28 cellular contexts compared by ENCODE assay signal in genomic region chr2:56195563-56195962, GRCh38. TPM values are rescaled to one million over a fixed set of nuclear protein-coding genes. Genes with fewer than 3 reads are reported as not detected.
DNase-seq lines count a peak whose midpoint lies in the region; ATAC-seq and TF ChIP-seq lines count a peak whose summit lies in the region.
"Had no signal": no experiment of that assay in that cellular context is flagged by ENCODE, and none has a peak within 500 bp of the region (broad histone marks: within the 10 kb centered on the region; RNA-seq: fewer than 3 reads in every experiment).

No MANE protein-coding gene starts in this region.

- no peak for TF ChIP-seq CTCF in epithelial cell of esophagus (IDR thresholded peaks at IDR 0.05; ENCODE audit: insufficient read depth, low read depth, low read length, missing control alignments)

- peaks cover 2 to 15% (median 9%) of the 10 kb centered on the region in 5 donors for H3K27me3 Mint-ChIP-seq in naive thymus-derived CD8-positive, alpha-beta T cell

- DNase-seq in DMS53 (lab: John Stamatoyannopoulos, UW) (peak; percentile 23), DMS53 treated with DMSO at 0.1 percent for 48 hours (lab: John Stamatoyannopoulos, UW; ENCODE audit: unreplicated experiment) (no peak), NCI-H226 (peak; percentile 25), epithelial cell of esophagus (ENCODE audit: low read depth) (peak; percentile 6), left lobe of liver (ENCODE audit: low spot score) (no peak)
- no peak for DNase-seq in activated T-cell treated with anti-CD3 and anti-CD28 coated beads, Interleukin-2, amount 50 U/mL, for 1 hour
- DNase-seq in naive thymus-derived CD8-positive, alpha-beta T cell = no peak
- DNase-seq: activated effector memory CD4-positive, alpha-beta T cell treated with Interleukin-2 at 50 U/mL for 16 hours; activated naive CD8-positive, alpha-beta T cell treated with anti-CD3 and anti-CD28 coated beads for 36 hours; activated T-cell treated with anti-CD3 and anti-CD28 coated beads for 4 hours; AML-193; CD4-positive, alpha-beta memory T cell; DMS 273 treated with DMSO at 0.1 percent for 48 hours; effector memory CD4-positive, alpha-beta T cell; GF-D8; H7; hippocampal formation; KG1; mesenchymal stem cell; NCI-H1417 treated with DMSO at 0.1 percent for 48 hours; NCI-H2081; NCI-H446; stimulated activated naive CD8-positive, alpha-beta T cell treated with anti-CD3 and anti-CD28 coated beads, Interleukin-15, Interleukin-2, amounts not matched to agents 100 U/mL and 50 U/mL, for 24 hours had no signal

- H3K9me3 Mint-ChIP-seq in naive thymus-derived CD8-positive, alpha-beta T cell = peaks cover 0 to 3% (median 0%) of the 10 kb centered on the region in 9 donors
- H3K9me3 Mint-ChIP-seq: activated naive CD8-positive, alpha-beta T cell treated with anti-CD3 and anti-CD28 coated beads for 36 hours had no signal

- H3K4me3 ChIP-seq in epithelial cell of esophagus (ENCODE audit: low read length) = no peak overlapping the region
- H3K4me3 ChIP-seq in skeletal muscle satellite cell (ENCODE audit: low read length) = no peak overlapping the region
- H3K4me3 ChIP-seq: SK-N-MC, thoracic aorta had no signal

- no peak overlapping the region for H3K4me3 Mint-ChIP-seq in naive thymus-derived CD8-positive, alpha-beta T cell
- H3K4me3 Mint-ChIP-seq: activated naive CD8-positive, alpha-beta T cell treated with anti-CD3 and anti-CD28 coated beads for 36 hours; brain; CD4-positive, alpha-beta memory T cell had no signal

- peaks cover 35% of the 10 kb centered on the region for H3K36me3 ChIP-seq in skeletal muscle satellite cell (ENCODE audit: insufficient read depth, low read length)
- H3K36me3 ChIP-seq: thoracic aorta had no signal

- H3K27me3 ChIP-seq in skeletal muscle satellite cell (ENCODE audit: control insufficient read depth, insufficient read depth, low read length) = no peaks in the 10 kb centered on the region

- no peak for ATAC-seq in left lobe of liver
- no peak for ATAC-seq in naive thymus-derived CD8-positive, alpha-beta T cell
- ATAC-seq: stimulated activated naive CD8-positive, alpha-beta T cell treated with anti-CD3 and anti-CD28 coated beads, Interleukin-15, Interleukin-2, amounts not matched to agents 100 U/mL and 50 U/mL, for 24 hours had no signal

- H3K4me1 ChIP-seq in skeletal muscle satellite cell (ENCODE audit: control insufficient read depth, insufficient read depth, low read length) = peaks cover 29% of the 10 kb centered on the region

- no peak overlapping the region for H3K27ac Mint-ChIP-seq in naive thymus-derived CD8-positive, alpha-beta T cell
- H3K27ac Mint-ChIP-seq: activated naive CD8-positive, alpha-beta T cell treated with anti-CD3 and anti-CD28 coated beads for 36 hours; brain; CD4-positive, alpha-beta memory T cell; progenitor cell of endocrine pancreas had no signal

- H3K4me2 ChIP-seq in skeletal muscle satellite cell (ENCODE audit: low read length) = peak overlapping the region; percentile 14

- H3K9me3 ChIP-seq in skeletal muscle satellite cell (replicated peaks; ENCODE audit: low read length) = no peaks in the 10 kb centered on the region
- H3K9me3 ChIP-seq: thoracic aorta had no signal

- no peaks in the 10 kb centered on the region for H3K36me3 Mint-ChIP-seq in naive thymus-derived CD8-positive, alpha-beta T cell
- H3K36me3 Mint-ChIP-seq: activated naive CD8-positive, alpha-beta T cell treated with anti-CD3 and anti-CD28 coated beads for 36 hours; brain; CD4-positive, alpha-beta memory T cell had no signal

- H3K4me1 Mint-ChIP-seq in naive thymus-derived CD8-positive, alpha-beta T cell = no peaks in the 10 kb centered on the region
- H3K4me1 Mint-ChIP-seq: activated naive CD8-positive, alpha-beta T cell treated with anti-CD3 and anti-CD28 coated beads for 36 hours; brain; CD4-positive, alpha-beta memory T cell had no signal

- POLR2A ChIA-PET in naive thymus-derived CD8-positive, alpha-beta T cell (lab: Charles Lee) = no interaction called here

- no peak overlapping the region for H3K9ac ChIP-seq in skeletal muscle satellite cell (ENCODE audit: low read depth, low read length)

RNA-seq across cellular contexts. Expression of gene CCDC85A, which starts 11.8 kb away (rescaled TPM):
- total RNA-seq in skeletal muscle satellite cell (2012; rRNA removed) = 0.76 and 2.0 TPM in 2 replicates
- 0.08 TPM for total RNA-seq in left lobe of liver
- not detected for total RNA-seq in naive thymus-derived CD8-positive, alpha-beta T cell
- not detected for polyA plus RNA-seq in naive thymus-derived CD8-positive, alpha-beta T cell
- total RNA-seq: activated naive CD8-positive, alpha-beta T cell treated with anti-CD3 and anti-CD28 coated beads for 36 hours; CD4-positive, alpha-beta memory T cell had no signal
- polyA plus RNA-seq: CD4-positive, alpha-beta memory T cell had no signal

Comparison
In these comparisons a context has a peak if more than half of its experiments do, and no peak if none do; other contexts are left out.
1. DNase-seq: peak in DMS53 (single experiment), NCI-H226 (single experiment) and epithelial cell of esophagus (single experiment); none in DMS53 treated with DMSO at 0.1 percent for 48 hours (single experiment), activated T-cell treated with anti-CD3 and anti-CD28 coated beads, Interleukin-2, amount 50 U/mL, for 1 hour (single experiment), left lobe of liver (single experiment) and naive thymus-derived CD8-positive, alpha-beta T cell (0 of 10).